ENCODE assay signal across 21 cellular contexts in the genomic region with DNA sequence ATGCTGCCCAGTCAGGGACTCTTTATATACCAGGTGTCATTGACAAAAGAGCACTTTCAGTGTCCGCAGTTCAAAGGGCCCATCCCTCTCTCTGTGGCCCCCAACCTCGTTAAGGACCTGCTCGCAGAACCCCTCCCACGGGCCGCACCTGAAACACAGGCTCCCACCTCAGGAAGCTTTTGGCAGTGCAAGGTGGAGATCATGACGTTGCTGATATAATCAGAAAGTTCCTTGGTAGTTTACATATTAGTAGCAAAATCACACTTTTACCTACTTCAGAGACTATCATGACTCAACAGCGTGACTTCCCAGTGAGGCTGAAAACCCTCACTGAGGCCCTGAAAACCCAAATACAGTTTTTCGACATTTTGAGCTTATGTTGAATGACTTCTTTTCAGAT. TPM values are rescaled to one million over a fixed set of nuclear protein-coding genes. Genes with fewer than 3 reads are reported as not detected.
"Had no signal": no experiment of that assay in that cellular context is flagged by ENCODE, and none has a peak within 500 bp of the region (broad histone marks: within the 10 kb centered on the region; RNA-seq: fewer than 3 reads in every experiment).

No MANE protein-coding gene starts in this region.

- DNase-seq: activated CD4-positive, CD25-positive, alpha-beta regulatory T cell; activated CD8-positive, alpha-beta memory T cell treated with anti-CD3 and anti-CD28 coated beads, Interleukin-2, amount 50 U/mL, for 48 hours; activated gamma-delta T cell; anterior cingulate cortex; cerebellar nuclear complex; effector CD8-positive, alpha-beta T cell; foreskin keratinocyte; glutamatergic neuron; hypothalamus; kidney glomerular epithelial cell; mesendoderm; nucleus accumbens; retina; SW 1271 had no signal

- H3K9me3 Mint-ChIP-seq: nephron had no signal

- H3K27me3 ChIP-seq: foreskin keratinocyte had no signal

- H3K4me3 Mint-ChIP-seq: nephron had no signal

- H3K36me3 ChIP-seq: thoracic aorta had no signal

- H3K4me3 ChIP-seq: thoracic aorta had no signal

- H3K27ac ChIP-seq: foreskin keratinocyte, thoracic aorta had no signal

- H3K4me1 ChIP-seq: foreskin keratinocyte had no signal

- H3K27ac Mint-ChIP-seq: nephron had no signal

- H3K9me3 ChIP-seq: thoracic aorta had no signal

- ATAC-seq: foreskin keratinocyte had no signal

RNA-seq across cellular contexts. Expression of a gene that starts 4.1 kb away (rescaled TPM):
- total RNA-seq: foreskin keratinocyte; liver; SK-MEL-5; skeletal muscle tissue; T-helper 2 cell treated with Interferon-gamma antibody and Interleukin-4, amounts not matched to agents 100 ng/mL and 5 ng/mL, for 36 hours; thoracic aorta; urinary bladder had no signal
- polyA plus RNA-seq: foreskin keratinocyte, urinary bladder had no signal

RNA-seq across cellular contexts. Expression of a gene that starts 37.9 kb away (rescaled TPM):
- total RNA-seq: foreskin keratinocyte; SK-MEL-5; skeletal muscle tissue; T-helper 2 cell treated with Interferon-gamma antibody and Interleukin-4, amounts not matched to agents 100 ng/mL and 5 ng/mL, for 36 hours; thoracic aorta; urinary bladder had no signal
- polyA plus RNA-seq: foreskin keratinocyte, urinary bladder had no signal
